Comparison of ENCODE assay signal across 8 cellular contexts in genomic region chr9:17134843-17135577, GRCh38. TPM values are rescaled to one million over a fixed set of nuclear protein-coding genes. Genes with fewer than 3 reads are reported as not detected.
DNase-seq lines count a peak whose midpoint lies in the region; ATAC-seq and TF ChIP-seq lines count a peak whose summit lies in the region.

TSS of gene CNTLN (plus strand) at chr9:17135040. CDS start at chr9:17135066, 26 bp downstream.

- no peak for TF ChIP-seq CTCF in left ventricle myocardium inferior (IDR thresholded peaks at IDR 0.05; ENCODE audit: borderline replicate concordance)
- no peak for TF ChIP-seq CTCF in parathyroid adenoma (IDR thresholded peaks at IDR 0.05)

- H2AFZ ChIP-seq in parathyroid adenoma: peak within 1 kb of the TSS; percentile 94

- H3K4me2 ChIP-seq in parathyroid adenoma (ENCODE audit: low read length): peak within 1 kb of the TSS; percentile 88

- intact Hi-C loops in left ventricle myocardium inferior (cut with micrococcal nuclease): no loop called here

- H3K36me3 ChIP-seq in KOPT-K1 (ENCODE audit: insufficient read depth, low read length) (peaks cover 6% of the 10 kb centered on the region; the same call in 1 of the 2 replicates), left ventricle myocardium inferior (no peaks in the 10 kb centered on the region), parathyroid adenoma (ENCODE audit: control insufficient read depth, insufficient read depth, low read length) (no peaks in the 10 kb centered on the region)

- no peaks in the 10 kb centered on the region for H3K79me2 ChIP-seq in parathyroid adenoma

- H3K27ac ChIP-seq in KOPT-K1 (ENCODE audit: low read depth, low read length, poor library complexity, severe bottlenecking) (peak within 1 kb of the TSS; percentile 86), left ventricle myocardium inferior (replicated peaks) (peak within 1 kb of the TSS; percentile 88), parathyroid adenoma (peak within 1 kb of the TSS; percentile 39)

- peak; percentile 56 for ATAC-seq in GM21717 (IDR thresholded peaks at IDR 0.05; ENCODE audit: unreplicated experiment)

- no peak within 1 kb of the TSS for H3K9ac ChIP-seq in parathyroid adenoma

- peak within 1 kb of the TSS; percentile 89 for H3K4me3 ChIP-seq in left ventricle myocardium inferior
- peak within 1 kb of the TSS; percentile 94 for H3K4me3 ChIP-seq in parathyroid adenoma (ENCODE audit: low read depth, low read length)

- peaks cover 19% of the 10 kb centered on the region for H3K4me1 ChIP-seq in left ventricle myocardium inferior
- peaks cover 5% of the 10 kb centered on the region for H3K4me1 ChIP-seq in parathyroid adenoma

- H3K27me3 ChIP-seq in left ventricle myocardium inferior (ENCODE audit: low read depth) (no peaks in the 10 kb centered on the region), parathyroid adenoma (ENCODE audit: control insufficient read depth, insufficient read depth, low read length) (no peaks in the 10 kb centered on the region)

- H3K9me3 ChIP-seq in KOPT-K1 (ENCODE audit: insufficient read depth, low read length, poor library complexity, severe bottlenecking): no peaks in the 10 kb centered on the region
- no peaks in the 10 kb centered on the region for H3K9me3 ChIP-seq in left ventricle myocardium inferior (replicated peaks)
- no peaks in the 10 kb centered on the region for H3K9me3 ChIP-seq in parathyroid adenoma (ENCODE audit: control insufficient read depth, low read length)

- peak; percentile 62 for DNase-seq in DMS 273 treated with DMSO at 0.1 percent for 48 hours (lab: John Stamatoyannopoulos, UW)
- peak; percentile 89 for DNase-seq in RPMI7951 (ENCODE audit: low read depth)
- DNase-seq in amniotic epithelial cell (ENCODE audit: low read depth): peak; percentile 82
- peak; percentile 97 for DNase-seq in left ventricle myocardium inferior
- DNase-seq in ureter (ENCODE audit: low spot score): peak; percentile 96

RNA-seq across cellular contexts. Expression of gene CNTLN, which starts in this region (rescaled TPM):
- 9.6 and 10.6 TPM in 2 replicates for total RNA-seq in RPMI7951 (2014; rRNA removed; shearing (Covaris generic))
- total RNA-seq in left ventricle myocardium inferior (3.5 TPM), ureter (10.6 TPM)

Comparison
In these comparisons a context has a peak if more than half of its experiments do, and no peak if none do; other contexts are left out.
1. Peak in every context shown above with its lines: DNase-seq, ATAC-seq, H3K4me3 ChIP-seq and H3K27ac ChIP-seq.